Comparison of ENCODE assay signal across 1 cellular context in the genomic region with DNA sequence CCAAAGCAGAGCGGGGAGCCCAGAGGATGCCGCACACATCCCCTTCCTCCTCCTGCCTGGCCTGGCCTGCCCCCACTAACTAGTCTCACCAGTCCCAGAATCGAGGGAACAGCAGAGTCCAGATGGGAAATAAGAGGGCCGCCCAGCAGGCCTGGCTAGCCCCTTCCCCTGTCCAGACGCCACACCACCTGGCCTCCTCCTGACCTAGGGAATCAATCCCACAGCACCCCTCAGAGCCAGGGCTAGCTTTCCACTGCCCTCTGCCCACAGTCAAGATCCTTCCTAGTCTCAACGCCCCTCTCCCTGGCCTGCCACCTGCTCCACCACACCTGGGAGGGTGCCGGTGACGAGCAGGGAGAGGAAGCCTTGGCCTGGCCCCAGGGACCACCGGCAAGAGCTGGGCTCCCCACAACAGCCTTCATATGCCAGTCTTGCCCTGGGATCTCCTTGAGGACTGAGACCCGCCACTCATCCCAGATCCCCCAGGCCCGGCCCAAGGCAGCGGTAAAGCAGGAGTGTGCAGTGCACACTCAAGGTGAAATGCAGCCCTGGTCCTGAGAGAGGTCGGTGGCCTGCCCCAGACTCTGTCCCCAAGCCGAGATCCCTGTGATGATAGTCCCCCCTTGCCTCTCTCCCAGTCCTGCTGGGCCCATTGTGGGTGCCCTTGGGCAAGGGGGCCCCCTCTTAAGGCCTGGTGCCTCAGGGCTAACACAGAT.
TF ChIP-seq lines count a peak whose summit lies in the region.

No MANE protein-coding gene starts in this region.

TF ChIP-seq in HCT116, 20 proteins besides CTCF, POLR2A, EP300 and RAD21:
- TF ChIP-seq TCF7L2 (IDR thresholded peaks at IDR 0.05; ENCODE audit: borderline replicate concordance, extremely low read depth, insufficient read depth, insufficient read length) (no peak), EZH2phosphoT487 (IDR thresholded peaks at IDR 0.05; ENCODE audit: borderline replicate concordance) (no peak), FOSL1 (IDR thresholded peaks at IDR 0.05; ENCODE audit: low read depth) (no peak), CEBPB (IDR thresholded peaks at IDR 0.05; ENCODE audit: low read depth) (no peak), CBX3 (IDR thresholded peaks at IDR 0.05; ENCODE audit: low read depth) (no peak), EZH2 (IDR thresholded peaks at IDR 0.05) (no peak), ZNF274 (IDR thresholded peaks at IDR 0.05; ENCODE audit: low read depth, low read length) (no peak), JUND (IDR thresholded peaks at IDR 0.05) (no peak), SP1 (IDR thresholded peaks at IDR 0.05; ENCODE audit: low read depth) (no peak), POLR2AphosphoS5 (IDR thresholded peaks at IDR 0.05; ENCODE audit: low read depth, low read length) (no peak), SIN3A (IDR thresholded peaks at IDR 0.05; ENCODE audit: low read depth) (no peak), YY1 (IDR thresholded peaks at IDR 0.05; ENCODE audit: extremely low read depth, insufficient replicate concordance, low read depth, low read length) (no peak), SRF (IDR thresholded peaks at IDR 0.05; ENCODE audit: low read depth) (no peak), ELF1 (IDR thresholded peaks at IDR 0.05; ENCODE audit: borderline replicate concordance, low read depth) (no peak)
- TF ChIP-seq, protein P1, sequence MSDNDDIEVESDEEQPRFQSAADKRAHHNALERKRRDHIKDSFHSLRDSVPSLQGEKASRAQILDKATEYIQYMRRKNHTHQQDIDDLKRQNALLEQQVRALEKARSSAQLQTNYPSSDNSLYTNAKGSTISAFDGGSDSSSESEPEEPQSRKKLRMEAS (IDR thresholded peaks at IDR 0.05), result no peak
- TF ChIP-seq, protein P2, sequence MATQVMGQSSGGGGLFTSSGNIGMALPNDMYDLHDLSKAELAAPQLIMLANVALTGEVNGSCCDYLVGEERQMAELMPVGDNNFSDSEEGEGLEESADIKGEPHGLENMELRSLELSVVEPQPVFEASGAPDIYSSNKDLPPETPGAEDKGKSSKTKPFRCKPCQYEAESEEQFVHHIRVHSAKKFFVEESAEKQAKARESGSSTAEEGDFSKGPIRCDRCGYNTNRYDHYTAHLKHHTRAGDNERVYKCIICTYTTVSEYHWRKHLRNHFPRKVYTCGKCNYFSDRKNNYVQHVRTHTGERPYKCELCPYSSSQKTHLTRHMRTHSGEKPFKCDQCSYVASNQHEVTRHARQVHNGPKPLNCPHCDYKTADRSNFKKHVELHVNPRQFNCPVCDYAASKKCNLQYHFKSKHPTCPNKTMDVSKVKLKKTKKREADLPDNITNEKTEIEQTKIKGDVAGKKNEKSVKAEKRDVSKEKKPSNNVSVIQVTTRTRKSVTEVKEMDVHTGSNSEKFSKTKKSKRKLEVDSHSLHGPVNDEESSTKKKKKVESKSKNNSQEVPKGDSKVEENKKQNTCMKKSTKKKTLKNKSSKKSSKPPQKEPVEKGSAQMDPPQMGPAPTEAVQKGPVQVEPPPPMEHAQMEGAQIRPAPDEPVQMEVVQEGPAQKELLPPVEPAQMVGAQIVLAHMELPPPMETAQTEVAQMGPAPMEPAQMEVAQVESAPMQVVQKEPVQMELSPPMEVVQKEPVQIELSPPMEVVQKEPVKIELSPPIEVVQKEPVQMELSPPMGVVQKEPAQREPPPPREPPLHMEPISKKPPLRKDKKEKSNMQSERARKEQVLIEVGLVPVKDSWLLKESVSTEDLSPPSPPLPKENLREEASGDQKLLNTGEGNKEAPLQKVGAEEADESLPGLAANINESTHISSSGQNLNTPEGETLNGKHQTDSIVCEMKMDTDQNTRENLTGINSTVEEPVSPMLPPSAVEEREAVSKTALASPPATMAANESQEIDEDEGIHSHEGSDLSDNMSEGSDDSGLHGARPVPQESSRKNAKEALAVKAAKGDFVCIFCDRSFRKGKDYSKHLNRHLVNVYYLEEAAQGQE (IDR thresholded peaks at IDR 0.05; ENCODE audit: low read depth), result no peak
